ENCODE assay signal across 8 cellular contexts in genomic region chr5:163459465-163459887, GRCh38. TPM values are rescaled to one million over a fixed set of nuclear protein-coding genes. Genes with fewer than 3 reads are reported as not detected.
DNase-seq lines count a peak whose midpoint lies in the region; ATAC-seq lines count a peak whose summit lies in the region.

No MANE protein-coding gene starts in this region.

- ATAC-seq in HG02642 (IDR thresholded peaks at IDR 0.05; ENCODE audit: poor library complexity, unreplicated experiment) = peak; percentile 7
- ATAC-seq in natural killer cell treated with Interleukin-12 subunit alpha and Interleukin-12 subunit beta and Interleukin-15 and Interleukin-18, amount 100 ng/mL, for 72 hours = no peak

- H3K27me3 Mint-ChIP-seq in dendritic cell treated with granulocyte-macrophage colony-stimulating factor and Interleukin-4, amounts not matched to agents 40 ng/mL and 50 ng/mL, for 4 days = no peaks in the 10 kb centered on the region
- H3K27me3 Mint-ChIP-seq in natural killer cell treated with Interleukin-12 subunit alpha and Interleukin-12 subunit beta and Interleukin-15 and Interleukin-18, amount 100 ng/mL, for 72 hours = no peaks in the 10 kb centered on the region

- DNase-seq in NCI-H526 (lab: John Stamatoyannopoulos, UW) (peak; percentile 60 to 75), NCI-H526 treated with DMSO at 0.1 percent for 48 hours (lab: John Stamatoyannopoulos, UW) (no peak), NCI-H748 treated with DMSO at 0.1 percent for 48 hours (lab: John Stamatoyannopoulos, UW) (peak; percentile 81), NCI-H446 treated with DMSO at 0.1 percent for 48 hours (lab: John Stamatoyannopoulos, UW) (no peak)
- no peak for DNase-seq in natural killer cell treated with Interleukin-12 subunit alpha and Interleukin-12 subunit beta and Interleukin-15 and Interleukin-18, amount 100 ng/mL, for 72 hours (ENCODE audit: low spot score)
- DNase-seq in NK-92 treated with Interleukin-12 subunit alpha and Interleukin-12 subunit beta, amount 100 ng/mL, for 24 hours (lab: John Stamatoyannopoulos, UW) = no peak

- no peaks in the 10 kb centered on the region for H3K9me3 Mint-ChIP-seq in dendritic cell treated with granulocyte-macrophage colony-stimulating factor and Interleukin-4, amounts not matched to agents 40 ng/mL and 50 ng/mL, for 4 days
- no peaks in the 10 kb centered on the region for H3K9me3 Mint-ChIP-seq in natural killer cell treated with Interleukin-12 subunit alpha and Interleukin-12 subunit beta and Interleukin-15 and Interleukin-18, amount 100 ng/mL, for 72 hours

- intact Hi-C loops in dendritic cell treated with granulocyte-macrophage colony-stimulating factor and Interleukin-4, amounts not matched to agents 40 ng/mL and 50 ng/mL, for 4 days (cut with micrococcal nuclease) = no loop called here

- peak overlapping the region; percentile 93 for H3K4me3 Mint-ChIP-seq in dendritic cell treated with granulocyte-macrophage colony-stimulating factor and Interleukin-4, amounts not matched to agents 40 ng/mL and 50 ng/mL, for 4 days
- peak overlapping the region; percentile 98 for H3K4me3 Mint-ChIP-seq in natural killer cell treated with Interleukin-12 subunit alpha and Interleukin-12 subunit beta and Interleukin-15 and Interleukin-18, amount 100 ng/mL, for 72 hours

- H3K27ac Mint-ChIP-seq in dendritic cell treated with granulocyte-macrophage colony-stimulating factor and Interleukin-4, amounts not matched to agents 40 ng/mL and 50 ng/mL, for 4 days = peak overlapping the region; percentile 99
- H3K27ac Mint-ChIP-seq in natural killer cell treated with Interleukin-12 subunit alpha and Interleukin-12 subunit beta and Interleukin-15 and Interleukin-18, amount 100 ng/mL, for 72 hours = peak overlapping the region; percentile 99 to 100

- peaks cover 37% of the 10 kb centered on the region for H3K36me3 Mint-ChIP-seq in dendritic cell treated with granulocyte-macrophage colony-stimulating factor and Interleukin-4, amounts not matched to agents 40 ng/mL and 50 ng/mL, for 4 days (ENCODE audit: low read depth)
- H3K36me3 Mint-ChIP-seq in natural killer cell treated with Interleukin-12 subunit alpha and Interleukin-12 subunit beta and Interleukin-15 and Interleukin-18, amount 100 ng/mL, for 72 hours = peaks cover 14% of the 10 kb centered on the region

- H3K4me1 Mint-ChIP-seq in dendritic cell treated with granulocyte-macrophage colony-stimulating factor and Interleukin-4, amounts not matched to agents 40 ng/mL and 50 ng/mL, for 4 days (ENCODE audit: low read depth) = peaks cover 27% of the 10 kb centered on the region
- H3K4me1 Mint-ChIP-seq in natural killer cell treated with Interleukin-12 subunit alpha and Interleukin-12 subunit beta and Interleukin-15 and Interleukin-18, amount 100 ng/mL, for 72 hours (ENCODE audit: low read depth in 2 of 2) = peaks cover 27 to 32% of the 10 kb centered on the region in 2 donors

RNA-seq across cellular contexts. Expression of gene NUDCD2, which starts 0.4 kb away (rescaled TPM):
- total RNA-seq in natural killer cell treated with Interleukin-12 subunit alpha and Interleukin-12 subunit beta and Interleukin-15 and Interleukin-18, amount 100 ng/mL, for 72 hours = 10 to 100 TPM; 25.4 to 43.3 TPM

RNA-seq across cellular contexts. Expression of gene HMMR, which starts 1.0 kb away (rescaled TPM):
- 10 to 100 TPM; 31.4 to 44.3 TPM for total RNA-seq in natural killer cell treated with Interleukin-12 subunit alpha and Interleukin-12 subunit beta and Interleukin-15 and Interleukin-18, amount 100 ng/mL, for 72 hours

RNA-seq across cellular contexts. Expression of gene CCNG1, which starts 22.1 kb away (rescaled TPM):
- 10 to 100 TPM; 58.4 to 98.7 TPM for total RNA-seq in natural killer cell treated with Interleukin-12 subunit alpha and Interleukin-12 subunit beta and Interleukin-15 and Interleukin-18, amount 100 ng/mL, for 72 hours

RNA-seq across cellular contexts. Expression of gene MAT2B, which starts 45.9 kb away (rescaled TPM):
- 10 to 100 TPM; 35.5 to 86.1 TPM for total RNA-seq in natural killer cell treated with Interleukin-12 subunit alpha and Interleukin-12 subunit beta and Interleukin-15 and Interleukin-18, amount 100 ng/mL, for 72 hours

Comparison
In these comparisons a context has a peak if more than half of its experiments do, and no peak if none do; other contexts are left out.
1. DNase-seq: peak in NCI-H526 (2 of 2) and NCI-H748 treated with DMSO at 0.1 percent for 48 hours (single experiment); none in NCI-H526 treated with DMSO at 0.1 percent for 48 hours (single experiment), natural killer cell treated with Interleukin-12 subunit alpha and Interleukin-12 subunit beta and Interleukin-15 and Interleukin-18, amount 100 ng/mL, for 72 hours (single experiment), NCI-H446 treated with DMSO at 0.1 percent for 48 hours (single experiment) and NK-92 treated with Interleukin-12 subunit alpha and Interleukin-12 subunit beta, amount 100 ng/mL, for 24 hours (single experiment).